Comparison of ENCODE assay signal across 9 cellular contexts in the genomic region with DNA sequence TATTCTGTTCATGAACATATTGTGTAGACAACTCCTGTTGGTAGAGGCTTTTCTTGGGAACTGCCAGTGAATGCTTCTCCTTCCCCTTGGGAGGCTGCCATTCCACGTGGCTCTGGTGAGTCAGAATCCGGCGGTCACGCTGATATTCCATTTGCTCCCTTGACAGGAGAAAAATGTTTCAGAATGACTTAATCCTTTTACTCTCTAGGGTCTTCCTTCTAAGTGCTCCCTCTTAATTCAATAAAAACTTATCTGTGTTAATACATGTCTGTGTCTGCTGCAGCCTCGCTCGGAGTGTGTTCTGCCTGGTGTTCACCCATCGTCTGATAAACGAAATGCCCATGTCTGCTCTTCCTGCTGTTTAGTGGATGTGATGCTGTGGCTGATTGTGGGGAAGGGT.
DNase-seq lines count a peak whose midpoint lies in the region; ATAC-seq and TF ChIP-seq lines count a peak whose summit lies in the region.
"Had no signal": no experiment of that assay in that cellular context is flagged by ENCODE, and none has a peak within 500 bp of the region (broad histone marks: within the 10 kb centered on the region; RNA-seq: fewer than 3 reads in every experiment).

No MANE protein-coding gene starts in this region.

- peaks cover 22% of the 10 kb centered on the region for H3K27me3 Mint-ChIP-seq in activated T-helper 17 cell treated with anti-CD3 and anti-CD28 coated beads, Interleukin-2, amount 50 U/mL, for 72 hours
- peaks cover 0 to 3% (median 0%) of the 10 kb centered on the region in 3 donors for H3K27me3 Mint-ChIP-seq in immature natural killer cell (ENCODE audit: low read depth in 3 of 3)

- H3K4me3 ChIP-seq in BE2C (ENCODE audit: low read depth, low read length) = peak overlapping the region; percentile 29

- no peaks in the 10 kb centered on the region for H3K9me3 Mint-ChIP-seq in activated T-helper 17 cell treated with anti-CD3 and anti-CD28 coated beads, Interleukin-2, amount 50 U/mL, for 72 hours
- H3K9me3 Mint-ChIP-seq in immature natural killer cell = no peaks in the 10 kb centered on the region

- H3K36me3 Mint-ChIP-seq in activated T-helper 17 cell treated with anti-CD3 and anti-CD28 coated beads, Interleukin-2, amount 50 U/mL, for 72 hours (ENCODE audit: low read depth) = no peaks in the 10 kb centered on the region
- no peaks in the 10 kb centered on the region for H3K36me3 Mint-ChIP-seq in immature natural killer cell

- intact Hi-C loops in posterior cingulate gyrus (cut with DNase I) = no loop called here

- H3K36me3 ChIP-seq in BE2C = no peaks in the 10 kb centered on the region

- no peaks in the 10 kb centered on the region for H3K9me3 ChIP-seq in BE2C

- H3K27ac Mint-ChIP-seq in activated T-helper 17 cell treated with anti-CD3 and anti-CD28 coated beads, Interleukin-2, amount 50 U/mL, for 72 hours = no peak overlapping the region
- H3K27ac Mint-ChIP-seq in immature natural killer cell = no peak overlapping the region

- H3K27me3 ChIP-seq in BE2C = no peaks in the 10 kb centered on the region

- peaks cover 27% of the 10 kb centered on the region for H3K4me1 ChIP-seq in BE2C

- H3K4me1 Mint-ChIP-seq in activated T-helper 17 cell treated with anti-CD3 and anti-CD28 coated beads, Interleukin-2, amount 50 U/mL, for 72 hours = no peaks in the 10 kb centered on the region
- H3K4me1 Mint-ChIP-seq in immature natural killer cell = no peaks in the 10 kb centered on the region

- no peak for ATAC-seq in activated T-helper 17 cell treated with anti-CD3 and anti-CD28 coated beads, Interleukin-2, amount 50 U/mL, for 72 hours (replicated peaks)
- ATAC-seq in esophagus mucosa = no peak

- DNase-seq in BE2C (peak; percentile 91), SK-N-DZ (ENCODE audit: low spot score) (peak; percentile 98), globus pallidus (ENCODE audit: low spot score) (peak; percentile 40), posterior cingulate gyrus (peak; percentile 21 to 92 (median 56)), DMS79 treated with DMSO at 0.1 percent for 48 hours (lab: John Stamatoyannopoulos, UW) (no peak), immature natural killer cell (no peak)
- DNase-seq: NCI-H510A treated with DMSO at 0.1 percent for 48 hours had no signal

- H3K4me3 Mint-ChIP-seq in activated T-helper 17 cell treated with anti-CD3 and anti-CD28 coated beads, Interleukin-2, amount 50 U/mL, for 72 hours = no peak overlapping the region
- H3K4me3 Mint-ChIP-seq in immature natural killer cell = no peak overlapping the region

- TF ChIP-seq CTCF in BE2C (IDR thresholded peaks at IDR 0.05; ENCODE audit: low read depth, low read length) = no peak

Comparison
In these comparisons a context has a peak if more than half of its experiments do, and no peak if none do; other contexts are left out.
1. DNase-seq: peak in BE2C (single experiment), SK-N-DZ (single experiment), globus pallidus (single experiment) and posterior cingulate gyrus (10 of 10); none in DMS79 treated with DMSO at 0.1 percent for 48 hours (single experiment) and immature natural killer cell (0 of 3).